17 cellular contexts compared by ENCODE assay signal in the genomic region with DNA sequence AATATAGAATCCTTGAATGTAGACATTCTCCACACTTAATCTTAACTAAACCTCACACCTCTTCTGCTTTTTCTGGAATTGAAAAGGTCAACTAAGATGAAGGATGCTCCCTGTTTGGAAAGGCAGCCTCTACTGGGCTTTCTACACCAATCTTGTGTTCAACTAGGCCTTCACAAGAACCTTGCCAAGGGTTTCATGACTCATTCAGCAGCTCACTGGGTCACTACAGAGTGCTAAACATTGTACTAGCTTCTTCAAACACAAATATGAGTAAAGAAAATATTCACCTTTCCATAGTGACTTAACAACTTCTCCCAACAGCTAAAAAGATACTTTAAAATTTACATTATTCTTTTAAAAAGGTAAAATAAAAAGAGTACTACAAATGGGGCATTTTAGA.
DNase-seq lines count a peak whose midpoint lies in the region; TF ChIP-seq lines count a peak whose summit lies in the region.
"Had no signal": no experiment of that assay in that cellular context is flagged by ENCODE, and none has a peak within 500 bp of the region (broad histone marks: within the 10 kb centered on the region; RNA-seq: fewer than 3 reads in every experiment).

No MANE protein-coding gene starts in this region.

- no peak overlapping the region for H3K27ac Mint-ChIP-seq in CD8-positive, alpha-beta memory T cell

- peaks cover 0 to 3% (median 0%) of the 10 kb centered on the region in 5 donors for H3K9me3 Mint-ChIP-seq in CD8-positive, alpha-beta memory T cell

- no peaks in the 10 kb centered on the region for H3K27me3 Mint-ChIP-seq in CD8-positive, alpha-beta memory T cell

- POLR2A ChIA-PET in A673 (lab: Charles Lee; ENCODE audit: low non-redundant PET), result no interaction called here
- POLR2A ChIA-PET in CD8-positive, alpha-beta memory T cell (lab: Charles Lee), result no interaction called here

- TF ChIP-seq CTCF in A673 (conservative IDR thresholded peaks at IDR 0.05; ENCODE audit: low read depth, low read length) (no peak), choroid plexus epithelial cell (conservative IDR thresholded peaks at IDR 0.05; ENCODE audit: low read depth, low read length) (no peak), colonic mucosa (IDR thresholded peaks at IDR 0.05) (no peak), left ventricle myocardium inferior (IDR thresholded peaks at IDR 0.05; ENCODE audit: borderline replicate concordance) (no peak), spleen (IDR thresholded peaks at IDR 0.05 in 8 of 11, conservative IDR thresholded peaks at IDR 0.05 in 3 of 11) (no peak)

- no peaks in the 10 kb centered on the region for H3K36me3 Mint-ChIP-seq in CD8-positive, alpha-beta memory T cell

- H3K9me3 ChIP-seq in A673 (ENCODE audit: low read depth, low read length, poor library complexity, severe bottlenecking), result no peaks in the 10 kb centered on the region
- no peaks in the 10 kb centered on the region for H3K9me3 ChIP-seq in colonic mucosa
- H3K9me3 ChIP-seq in left ventricle myocardium inferior (replicated peaks), result no peaks in the 10 kb centered on the region
- no peaks in the 10 kb centered on the region for H3K9me3 ChIP-seq in CD8-positive, alpha-beta memory T cell (ENCODE audit: low read length)
- H3K9me3 ChIP-seq in spleen, result no peaks in the 10 kb centered on the region
- H3K9me3 ChIP-seq: Caco-2, SK-N-SH had no signal

- DNase-seq in A673 (ENCODE audit: low spot score) (peak; percentile 7), NCI-H226 (peak; percentile 11), choroid plexus epithelial cell (ENCODE audit: low read depth) (peak; percentile 56), kidney glomerular epithelial cell (lab: John Stamatoyannopoulos, UW) (peak; percentile 2), colonic mucosa (no peak), left ventricle myocardium inferior (no peak), spleen (no peak)
- no peak for DNase-seq in CD8-positive, alpha-beta memory T cell
- DNase-seq: 8988T, Caco-2, KG1, NCI-H1105, NCI-H187, NCI-H510A, NCI-H82, SK-N-SH had no signal

- H3K4me1 ChIP-seq in A673 (ENCODE audit: insufficient read depth, low read length, poor library complexity, severe bottlenecking) (peaks cover 49% of the 10 kb centered on the region), colonic mucosa (no peaks in the 10 kb centered on the region), left ventricle myocardium inferior (no peaks in the 10 kb centered on the region), spleen (no peaks in the 10 kb centered on the region)
- no peaks in the 10 kb centered on the region for H3K4me1 ChIP-seq in CD8-positive, alpha-beta memory T cell (ENCODE audit: insufficient read depth, low read length)
- H3K4me1 ChIP-seq: Caco-2 had no signal

- H3K4me3 Mint-ChIP-seq in CD8-positive, alpha-beta memory T cell, result no peak overlapping the region

- H3K9ac ChIP-seq in colonic mucosa (ENCODE audit: low read depth in 2 of 2, low read length in 2 of 2), result no peak overlapping the region
- H3K9ac ChIP-seq: SK-N-SH had no signal

- H3K27ac ChIP-seq in A673 (ENCODE audit: low read depth, low read length, poor library complexity, severe bottlenecking) (no peak overlapping the region), colonic mucosa (no peak overlapping the region), left ventricle myocardium inferior (replicated peaks) (no peak overlapping the region), spleen (no peak overlapping the region)
- H3K27ac ChIP-seq in CD8-positive, alpha-beta memory T cell (ENCODE audit: low read depth, low read length), result no peak overlapping the region
- H3K27ac ChIP-seq: C4-2B had no signal

- H3K4me3 ChIP-seq in A673 (ENCODE audit: low read depth, low read length, poor library complexity, severe bottlenecking), result no peak overlapping the region
- no peak overlapping the region for H3K4me3 ChIP-seq in choroid plexus epithelial cell (ENCODE audit: low read depth, low read length)
- no peak overlapping the region for H3K4me3 ChIP-seq in colonic mucosa
- no peak overlapping the region for H3K4me3 ChIP-seq in left ventricle myocardium inferior
- H3K4me3 ChIP-seq in CD8-positive, alpha-beta memory T cell (ENCODE audit: low read length), result no peak overlapping the region
- H3K4me3 ChIP-seq in spleen, result no peak overlapping the region

- no peaks in the 10 kb centered on the region for H3K27me3 ChIP-seq in A673 (replicated peaks; ENCODE audit: insufficient read depth, low read depth, low read length, poor library complexity)
- no peaks in the 10 kb centered on the region for H3K27me3 ChIP-seq in colonic mucosa
- no peaks in the 10 kb centered on the region for H3K27me3 ChIP-seq in left ventricle myocardium inferior (ENCODE audit: low read depth)
- H3K27me3 ChIP-seq in CD8-positive, alpha-beta memory T cell (ENCODE audit: insufficient read depth, low read length, poor library complexity, severe bottlenecking), result no peaks in the 10 kb centered on the region
- H3K27me3 ChIP-seq in spleen (replicated peaks in 1 of 7), result no peaks in the 10 kb centered on the region

- no TSS peak for BruUV-seq in A673 (replicated peaks; lab: Mats Ljungman, UMichigan)

- no peak for TF ChIP-seq POLR2A in spleen (IDR thresholded peaks at IDR 0.05)

- no peaks in the 10 kb centered on the region for H3K36me3 ChIP-seq in A673 (ENCODE audit: insufficient read depth, low read length, poor library complexity, severe bottlenecking)
- no peaks in the 10 kb centered on the region for H3K36me3 ChIP-seq in colonic mucosa
- no peaks in the 10 kb centered on the region for H3K36me3 ChIP-seq in left ventricle myocardium inferior
- no peaks in the 10 kb centered on the region for H3K36me3 ChIP-seq in CD8-positive, alpha-beta memory T cell (ENCODE audit: insufficient read depth, low read length)
- no peaks in the 10 kb centered on the region for H3K36me3 ChIP-seq in spleen

- no peaks in the 10 kb centered on the region for H3K4me1 Mint-ChIP-seq in CD8-positive, alpha-beta memory T cell

- CTCF ChIA-PET in A673 (lab: Charles Lee), result no interaction called here
- CTCF ChIA-PET in CD8-positive, alpha-beta memory T cell (lab: Charles Lee), result no interaction called here

- intact Hi-C loops in A673 (cut with micrococcal nuclease; ENCODE audit: unreplicated experiment), result loop anchor here (10.0 kb wide), 1 partner anchor 614 kb away; no protein-coding TSS in a partner anchor
- intact Hi-C loops in colonic mucosa (cut with DNase I), result no loop called here
- intact Hi-C loops in left ventricle myocardium inferior (cut with micrococcal nuclease), result no loop called here
- intact Hi-C loops in spleen (cut with DNase I; ENCODE audit: low total_unique reads), result no loop called here

Comparison
In these comparisons a context has a peak if more than half of its experiments do, and no peak if none do; other contexts are left out.
1. DNase-seq: peak in A673 (single experiment), NCI-H226 (single experiment), choroid plexus epithelial cell (single experiment) and kidney glomerular epithelial cell (single experiment); none in colonic mucosa (single experiment), left ventricle myocardium inferior (single experiment), CD8-positive, alpha-beta memory T cell (0 of 5) and spleen (single experiment).